ENCODE assay signal across 1 cellular context in the genomic region with DNA sequence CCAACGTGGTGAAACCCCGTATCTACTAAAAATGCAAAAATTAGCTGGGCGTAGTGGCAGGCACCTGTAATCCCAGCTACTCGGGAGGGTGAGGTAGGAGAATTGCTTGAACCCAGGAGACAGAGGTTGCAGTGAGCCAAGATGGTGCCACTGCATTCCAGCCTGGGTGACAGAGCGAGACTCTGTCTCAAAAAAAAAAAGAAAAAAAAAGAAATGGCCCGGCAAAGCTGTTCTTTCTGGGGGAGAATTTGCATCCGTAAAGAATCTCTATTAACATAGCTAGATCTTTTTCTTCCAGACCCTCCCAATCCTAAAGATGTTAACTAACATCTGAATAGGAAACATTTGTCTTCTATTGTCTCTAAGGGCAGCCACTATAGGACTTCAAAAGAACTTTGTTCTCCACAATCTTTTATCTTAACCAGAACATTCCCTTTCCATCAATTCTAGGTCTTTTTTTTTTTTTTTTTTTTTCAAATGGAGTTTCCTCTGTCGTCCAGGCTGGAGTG.
TF ChIP-seq lines count a peak whose summit lies in the region.

No MANE protein-coding gene starts in this region.

TF ChIP-seq in WTC11, 78 proteins besides CTCF, POLR2A, EP300 and RAD21:
- peak; percentile 44; the same call in 1 of the 2 replicates for TF ChIP-seq MXD4 (CRISPR knock-in tag; IDR thresholded peaks at IDR 0.05; ENCODE audit: borderline replicate concordance)
